21 cellular contexts compared by ENCODE assay signal in the genomic region with DNA sequence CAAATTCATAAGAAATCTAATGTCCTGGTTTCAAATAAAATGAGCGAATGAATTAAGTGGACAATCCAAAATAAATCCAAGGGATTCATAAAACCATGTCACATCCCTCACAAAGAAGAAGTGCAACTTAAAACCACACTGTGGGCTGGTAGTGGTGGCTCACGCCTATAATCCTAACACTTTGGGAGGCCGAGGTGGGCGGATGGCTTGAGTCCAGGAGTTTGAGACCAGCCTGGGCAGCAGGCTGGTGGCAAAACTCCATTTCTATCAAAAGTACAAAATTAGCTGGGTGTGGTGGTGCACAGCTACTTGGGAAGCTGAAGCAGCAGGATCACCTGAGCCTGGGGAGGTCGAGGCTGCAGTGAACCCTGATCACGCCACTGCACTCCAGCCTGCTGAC.
"Had no signal": no experiment of that assay in that cellular context is flagged by ENCODE, and none has a peak within 500 bp of the region (broad histone marks: within the 10 kb centered on the region; RNA-seq: fewer than 3 reads in every experiment).

No MANE protein-coding gene starts in this region.

- DNase-seq: colonic mucosa; cortex of kidney; dermis blood vessel endothelial cell; effector CD4-positive, alpha-beta T cell; effector memory CD4-positive, alpha-beta T cell; foreskin keratinocyte; heart left ventricle; hypothalamus; immature natural killer cell; left cardiac atrium; left lung; left ventricle myocardium superior; lower lobe of right lung; mesenchymal stem cell; midbrain; naive thymus-derived CD4-positive, alpha-beta T cell; natural killer cell had no signal

- FAIRE-seq: endothelial cell of umbilical vein, frontal cortex, islet of Langerhans, keratinocyte had no signal
